28 cellular contexts compared by ENCODE assay signal in the genomic region with DNA sequence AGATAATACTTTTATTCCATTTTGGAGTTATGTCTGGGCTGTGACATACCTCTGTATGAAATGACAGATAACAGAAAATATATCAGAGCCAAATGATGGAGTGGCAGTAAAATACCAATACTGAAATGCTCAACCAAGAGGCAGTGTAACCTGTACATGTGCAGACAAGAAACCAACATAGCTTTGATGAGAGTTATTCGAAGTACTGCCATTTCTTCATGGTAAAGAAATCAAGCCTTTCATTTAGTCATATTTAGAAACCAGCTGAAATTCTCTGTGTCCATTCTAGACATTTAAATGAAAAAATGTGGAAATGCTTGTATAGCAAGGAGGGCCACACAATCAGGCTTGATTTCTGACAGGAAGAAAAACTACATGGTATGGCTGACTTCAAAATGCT.
"Had no signal": no experiment of that assay in that cellular context is flagged by ENCODE, and none has a peak within 500 bp of the region (broad histone marks: within the 10 kb centered on the region; RNA-seq: fewer than 3 reads in every experiment).

No MANE protein-coding gene starts in this region.

- H3K9me3 ChIP-seq: left ventricle myocardium inferior, mucosa of descending colon, pancreas, prostate gland, suprapubic skin, thoracic aorta, tibial artery, uterus had no signal

- H3K4me1 ChIP-seq: left ventricle myocardium inferior, pancreas, prostate gland, tibial artery, uterus had no signal

- DNase-seq: hypothalamus; kidney; left colon; left ventricle myocardium inferior; midbrain; mucosa of descending colon; naive thymus-derived CD4-positive, alpha-beta T cell; nucleus accumbens; pancreas; posterior cingulate gyrus; retina; right cardiac atrium; stimulated activated CD4-positive, alpha-beta T cell treated with anti-CD3 and anti-CD28 coated beads, Interleukin-12 subunit alpha, Interleukin-12 subunit beta, amount 100 ng/mL, for 4 hours; stimulated activated CD4-positive, alpha-beta T cell treated with anti-CD3 and anti-CD28 coated beads, Interleukin-15, amount 100 ng/mL, for 24 hours; stimulated activated CD4-positive, alpha-beta T cell treated with anti-CD3 and anti-CD28 coated beads, Interleukin-2, amount 100 ng/mL, for 24 hours; stimulated activated CD4-positive, alpha-beta T cell treated with anti-CD3 and anti-CD28 coated beads, Interleukin-4, amount 100 ng/mL, for 1 hour; stimulated activated naive CD4-positive, alpha-beta T cell; tibial artery; uterus had no signal

- H3K4me3 Mint-ChIP-seq: memory B cell; naive thymus-derived CD4-positive, alpha-beta T cell; natural killer cell treated with Interleukin-12 subunit alpha and Interleukin-12 subunit beta and Interleukin-15 and Interleukin-18, amount 100 ng/mL, for 72 hours; stimulated activated naive CD8-positive, alpha-beta T cell treated with anti-CD3 and anti-CD28 coated beads, Interleukin-15, Interleukin-2, amounts not matched to agents 100 ng/mL and 50 ng/mL, for 24 hours had no signal

- FAIRE-seq: kidney, pancreas had no signal

- H3K27me3 ChIP-seq: pancreas, suprapubic skin, tibial artery, uterus had no signal

- H3K27me3 Mint-ChIP-seq: memory B cell; stimulated activated naive CD8-positive, alpha-beta T cell treated with anti-CD3 and anti-CD28 coated beads, Interleukin-15, Interleukin-2, amounts not matched to agents 100 ng/mL and 50 ng/mL, for 24 hours had no signal

- ATAC-seq: left colon; mucosa of descending colon; naive thymus-derived CD4-positive, alpha-beta T cell; natural killer cell treated with Interleukin-12 subunit alpha and Interleukin-12 subunit beta and Interleukin-15 and Interleukin-18, amount 100 ng/mL, for 72 hours; pancreas; right cardiac atrium; sciatic nerve had no signal

- H3K27ac Mint-ChIP-seq: memory B cell; naive thymus-derived CD4-positive, alpha-beta T cell; natural killer cell treated with Interleukin-12 subunit alpha and Interleukin-12 subunit beta and Interleukin-15 and Interleukin-18, amount 100 ng/mL, for 72 hours; stimulated activated naive CD8-positive, alpha-beta T cell treated with anti-CD3 and anti-CD28 coated beads, Interleukin-15, Interleukin-2, amounts not matched to agents 100 ng/mL and 50 ng/mL, for 24 hours had no signal

- H3K4me1 Mint-ChIP-seq: memory B cell; naive thymus-derived CD4-positive, alpha-beta T cell had no signal

- H3K4me3 ChIP-seq: left ventricle myocardium inferior, lung, mucosa of descending colon, pancreas, prostate gland, skin epidermis, suprapubic skin, thoracic aorta, tibial artery, uterus had no signal

- H3K36me3 Mint-ChIP-seq: memory B cell; naive thymus-derived CD4-positive, alpha-beta T cell; natural killer cell treated with Interleukin-12 subunit alpha and Interleukin-12 subunit beta and Interleukin-15 and Interleukin-18, amount 100 ng/mL, for 72 hours had no signal

- H3K27ac ChIP-seq: left ventricle myocardium inferior, pancreas, prostate gland, suprapubic skin, thoracic aorta, tibial artery, uterus had no signal

- H3K9me3 Mint-ChIP-seq: memory B cell; stimulated activated naive CD8-positive, alpha-beta T cell treated with anti-CD3 and anti-CD28 coated beads, Interleukin-15, Interleukin-2, amounts not matched to agents 100 ng/mL and 50 ng/mL, for 24 hours had no signal

- H3K36me3 ChIP-seq: left ventricle myocardium inferior, pancreas, prostate gland, suprapubic skin, thoracic aorta, tibial artery, uterus had no signal
